In the genomic region with DNA sequence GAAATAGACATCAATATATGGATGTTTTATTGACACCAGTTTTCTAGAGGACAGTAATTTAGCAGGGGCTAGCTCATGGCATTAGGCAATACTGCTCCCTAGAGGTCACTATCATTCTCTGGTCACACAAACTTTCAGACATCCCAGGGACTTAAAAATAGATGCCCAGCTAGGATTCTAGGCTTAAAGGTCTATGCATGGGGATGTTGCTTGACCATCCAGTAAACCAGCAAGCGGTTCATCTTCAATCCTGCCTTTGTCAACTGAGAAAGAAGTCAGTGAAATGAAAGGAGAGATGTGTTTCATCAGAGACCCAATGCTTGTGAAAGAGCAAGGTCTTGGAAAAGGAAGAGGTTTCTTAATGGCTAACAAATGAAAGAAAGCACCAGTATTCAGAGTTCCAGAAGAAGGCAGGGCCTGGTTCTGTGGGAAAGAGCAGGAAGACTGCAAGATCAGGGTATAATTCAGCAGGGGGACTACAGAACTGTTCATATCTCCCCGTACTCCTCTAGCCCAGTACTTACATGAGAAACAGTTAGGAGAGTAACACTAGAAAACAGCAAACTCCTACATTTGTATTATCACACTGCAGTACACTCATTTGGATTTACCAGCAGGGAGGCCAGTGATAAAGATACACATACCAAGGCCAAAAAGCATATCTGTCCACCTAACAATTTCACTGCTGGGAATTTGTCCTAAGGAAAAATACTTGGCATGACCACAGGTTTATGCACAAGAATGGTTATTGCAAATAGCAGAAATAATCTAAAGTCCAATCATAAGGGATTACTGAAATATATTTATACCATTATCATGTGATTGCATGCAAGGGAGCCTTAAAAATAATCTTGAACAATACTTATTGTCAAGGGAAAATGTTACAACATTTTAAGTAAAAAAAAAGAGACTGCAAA, we compare ENCODE assay signal across 1 cellular context.
A peak's percentile ranks its signal among the peaks of the same experiment; 100 is the strongest.
TF ChIP-seq lines count a peak whose summit lies in the region.

No MANE protein-coding gene starts in this region.

TF ChIP-seq in IMR-90, 13 proteins besides CTCF, POLR2A, EP300 and RAD21:
- TF ChIP-seq CEBPB (IDR thresholded peaks at IDR 0.05; ENCODE audit: low read depth, low read length): peak; percentile 14; the same call in 1 of the 2 replicates
- no peak for TF ChIP-seq NFE2L2 (IDR thresholded peaks at IDR 0.05; ENCODE audit: low read depth, low read length)
- peak; percentile 77 for TF ChIP-seq SMC3 (IDR thresholded peaks at IDR 0.05; ENCODE audit: low read depth, low read length)
